In genomic region chr5:133051117-133051546, GRCh38 we compare ENCODE assay signal across 1 cellular context.
TF ChIP-seq lines count a peak whose summit lies in the region.

No MANE protein-coding gene starts in this region.

TF ChIP-seq in IMR-90, 13 proteins besides CTCF, POLR2A, EP300 and RAD21 (continued from another document):
- TF ChIP-seq ELK1 (IDR thresholded peaks at IDR 0.05; ENCODE audit: borderline replicate concordance, low read depth, low read length) (no peak), FOS (IDR thresholded peaks at IDR 0.05; ENCODE audit: low read depth, low read length) (no peak), MAFK (IDR thresholded peaks at IDR 0.05; ENCODE audit: low read depth, low read length) (no peak), USF2 (IDR thresholded peaks at IDR 0.05; ENCODE audit: low read depth, low read length) (no peak), CHD1 (IDR thresholded peaks at IDR 0.05; ENCODE audit: low read depth, low read length) (no peak), RFX5 (IDR thresholded peaks at IDR 0.05; ENCODE audit: low read depth, low read length) (no peak)
TF ChIP-seq in IMR-90: peak in this region for 0.
